In genomic region chr3:160945346-160945745, GRCh38 we compare ENCODE assay signal across 17 cellular contexts.
DNase-seq lines count a peak whose midpoint lies in the region; ATAC-seq, FAIRE-seq and TF ChIP-seq lines count a peak whose summit lies in the region.
"Had no signal": no experiment of that assay in that cellular context is flagged by ENCODE, and none has a peak within 500 bp of the region (broad histone marks: within the 10 kb centered on the region; RNA-seq: fewer than 3 reads in every experiment).

No MANE protein-coding gene starts in this region.

- no peak overlapping the region for H2BK12ac ChIP-seq in trophoblast cell (ENCODE audit: low read length)

- no peak for TF ChIP-seq POLR2A in HepG2 (IDR thresholded peaks at IDR 0.05; ENCODE audit: insufficient read depth in 1 of 2, low read depth in 2 of 2, low read length in 2 of 2)
- no peak for TF ChIP-seq POLR2A in H54 (IDR thresholded peaks at IDR 0.05; ENCODE audit: low read depth, low read length)

- no peak overlapping the region for H4K8ac ChIP-seq in trophoblast cell (ENCODE audit: low read depth, low read length)

- H2BK120ac ChIP-seq in trophoblast cell (ENCODE audit: insufficient read depth, low read length, poor library complexity), result no peak overlapping the region

- H3K79me1 ChIP-seq in trophoblast cell (ENCODE audit: low read length), result no peaks in the 10 kb centered on the region

- H2AK5ac ChIP-seq in trophoblast cell (ENCODE audit: low read length), result no peak overlapping the region

- H3K27ac ChIP-seq in liver (ENCODE audit: low read depth in 1 of 2, low read length in 2 of 2), result no peak overlapping the region
- H3K27ac ChIP-seq in HepG2 (ENCODE audit: extremely low read length, insufficient read depth, low read length), result no peak overlapping the region
- no peak overlapping the region for H3K27ac ChIP-seq in trophoblast cell (ENCODE audit: low read depth, low read length)
- H3K27ac ChIP-seq in left ventricle myocardium inferior (replicated peaks), result no peak overlapping the region
- H3K27ac ChIP-seq: 22Rv1; BLaER1 treated with 17β-estradiol and CSF1 and Interleukin-3, amounts not matched to agents 10 nM and 100 nM had no signal

- no peaks in the 10 kb centered on the region for H4K20me1 ChIP-seq in HepG2 (ENCODE audit: insufficient read depth, low read length)
- H4K20me1 ChIP-seq: BLaER1 treated with 17β-estradiol and CSF1 and Interleukin-3, amounts not matched to agents 10 nM and 100 nM had no signal

- H3K18ac ChIP-seq in trophoblast cell (ENCODE audit: low read length), result no peak overlapping the region

- H2AFZ ChIP-seq in HepG2 (ENCODE audit: low read length) (no peak overlapping the region), trophoblast cell (ENCODE audit: insufficient read depth, low read length, poor library complexity) (no peak overlapping the region)
- H2AFZ ChIP-seq: GM23338 had no signal

- H3K9ac ChIP-seq in liver (ENCODE audit: low read depth in 1 of 2, low read length in 2 of 2), result no peak overlapping the region
- no peak overlapping the region for H3K9ac ChIP-seq in HepG2 (ENCODE audit: insufficient read depth, low read depth, low read length)
- no peak overlapping the region for H3K9ac ChIP-seq in trophoblast cell (ENCODE audit: low read length)
- H3K9ac ChIP-seq: BLaER1 treated with 17β-estradiol and CSF1 and Interleukin-3, amounts not matched to agents 10 nM and 100 nM had no signal

- no peak overlapping the region for H3K4ac ChIP-seq in trophoblast cell (ENCODE audit: low read depth, low read length)

- H3K4me1 ChIP-seq in liver (ENCODE audit: control insufficient read depth in 4 of 4, insufficient read depth in 4 of 4, low read length in 3 of 4) (peaks cover 1 to 11% (median 8%) of the 10 kb centered on the region in 4 donors), HepG2 (ENCODE audit: insufficient read depth, low read length) (no peaks in the 10 kb centered on the region; the same call in 1 of the 2 replicates), trophoblast cell (ENCODE audit: control insufficient read depth in 1 of 2, insufficient read depth in 2 of 2, low read length in 2 of 2) (peaks cover 0 to 4% of the 10 kb centered on the region in 2 experiments), left ventricle myocardium inferior (peaks cover 16% of the 10 kb centered on the region)
- H3K4me1 ChIP-seq: BE2C, HAP-1 had no signal

- H3K27me3 ChIP-seq in liver (ENCODE audit: control insufficient read depth in 4 of 4, insufficient read depth in 4 of 4, low read length in 3 of 4) (no peaks in the 10 kb centered on the region), HepG2 (ENCODE audit: control insufficient read depth in 1 of 2, insufficient read depth in 2 of 2, low read length in 2 of 2) (no peaks in the 10 kb centered on the region), trophoblast cell (ENCODE audit: insufficient read depth, low read length) (no peaks in the 10 kb centered on the region), left ventricle myocardium inferior (ENCODE audit: low read depth) (no peaks in the 10 kb centered on the region)
- H3K27me3 ChIP-seq: BE2C; BLaER1 treated with 17β-estradiol and CSF1 and Interleukin-3, amounts not matched to agents 10 nM and 100 nM had no signal

- TF ChIP-seq CTCF in liver (IDR thresholded peaks at IDR 0.05; ENCODE audit: low read depth, low read length, missing input control) (no peak), HepG2 (CRISPR knock-in tag; IDR thresholded peaks at IDR 0.05) (no peak), left ventricle myocardium inferior (IDR thresholded peaks at IDR 0.05; ENCODE audit: borderline replicate concordance) (no peak)

- no peak for DNase-seq in HepG2 (ENCODE audit: low spot score)
- DNase-seq in left kidney (ENCODE audit: low read depth, low spot score), result peak; percentile 15
- peak; percentile 17 for DNase-seq in mucosa of gallbladder (ENCODE audit: low spot score)
- DNase-seq in trophoblast cell, result no peak
- no peak for DNase-seq in left ventricle myocardium inferior
- no peak for DNase-seq in H54 (ENCODE audit: insufficient read length, low spot score)
- DNase-seq: BE2C; CD4-positive, alpha-beta T cell; CD8-positive, alpha-beta memory T cell; DMS153; DND-41 had no signal

- CTCF ChIA-PET in HepG2 (lab: Yijun Ruan, JAX; ENCODE audit: low intra/inter-chr PET ratio, low total read pairs), result no interaction called here

- TF ChIP-seq RAD21 in liver (IDR thresholded peaks at IDR 0.05) (no peak), HepG2 (CRISPR knock-in tag; IDR thresholded peaks at IDR 0.05) (no peak)

- WGBS in liver, result 42% methylated on average over 2 of the region's 2 CpGs
- 25% methylated on average over 2 of the region's 2 CpGs for whole genome bisulfite sequencing in HepG2 (ENCODE audit: low lambda C conversion rate)
- WGBS in trophoblast cell (ENCODE audit: extremely low coverage, insufficient coverage, insufficient read length), result no CpG with 5 or more reads among the region's 2 CpGs

- FAIRE-seq in HepG2 (lab: Jason Lieb, UNC) (no peak), H54 (lab: Jason Lieb, UNC) (no peak)
- FAIRE-seq: GM12892 had no signal

- no peak for ATAC-seq in HepG2
- ATAC-seq: GM23338 had no signal

- intact Hi-C loops in HepG2 (cut with micrococcal nuclease; ENCODE audit: unreplicated experiment) (no loop called here), left ventricle myocardium inferior (cut with micrococcal nuclease) (no loop called here)

- POLR2A ChIA-PET in HepG2 (lab: Yijun Ruan, JAX), result no interaction called here

- no peak overlapping the region for H4K91ac ChIP-seq in trophoblast cell (ENCODE audit: low read depth, low read length)

- no peaks in the 10 kb centered on the region for H3K79me2 ChIP-seq in HepG2 (ENCODE audit: insufficient read depth, low read length)
- no peaks in the 10 kb centered on the region for H3K79me2 ChIP-seq in trophoblast cell (ENCODE audit: control insufficient read depth, insufficient read depth, low read length, poor library complexity)

- H4K12ac ChIP-seq in trophoblast cell (ENCODE audit: low read depth, low read length), result no peak overlapping the region

- no TSS peak for BruUV-seq in HepG2 (replicated peaks; lab: Mats Ljungman, UMichigan)

- no peak for TF ChIP-seq EP300 in HepG2 (IDR thresholded peaks at IDR 0.05; ENCODE audit: low read depth in 2 of 2, low read length in 2 of 2)
- no peak for TF ChIP-seq EP300 in HepG2 (CRISPR knock-in tag; IDR thresholded peaks at IDR 0.05; ENCODE audit: borderline replicate concordance)

- H3K4me3 ChIP-seq in liver (ENCODE audit: low read depth in 1 of 3, low read length in 3 of 3) (no peak overlapping the region), HepG2 (replicated peaks in 1 of 3; ENCODE audit: insufficient read depth in 1 of 3, low read depth in 2 of 3, low read length in 3 of 3) (no peak overlapping the region), trophoblast cell (ENCODE audit: low read depth, low read length) (no peak overlapping the region), left ventricle myocardium inferior (no peak overlapping the region)
- H3K4me3 ChIP-seq: BLaER1 treated with 17β-estradiol and CSF1 and Interleukin-3, amounts not matched to agents 10 nM and 100 nM; GM23338; HAP-1 had no signal

- H3K4me2 ChIP-seq in HepG2 (ENCODE audit: low read depth, low read length), result no peak overlapping the region
- H3K4me2 ChIP-seq in trophoblast cell (ENCODE audit: low read length), result no peak overlapping the region
- H3K4me2 ChIP-seq: BLaER1 treated with 17β-estradiol and CSF1 and Interleukin-3, amounts not matched to agents 10 nM and 100 nM; GM23338 had no signal

- no peak overlapping the region for H3K23ac ChIP-seq in trophoblast cell (ENCODE audit: low read length)

- in situ Hi-C loops in HepG2 (cut with HindIII; ENCODE audit: extremely low pct_ligation_motif_present, low pct_unique_long_range_greater_than_20kb), result no loop called here

- no peak overlapping the region for H3K14ac ChIP-seq in trophoblast cell (ENCODE audit: low read length)

- no peaks in the 10 kb centered on the region for H3K9me3 ChIP-seq in liver (ENCODE audit: control insufficient read depth in 4 of 4, low read length in 3 of 4)
- H3K9me3 ChIP-seq in HepG2 (ENCODE audit: low read length), result no peaks in the 10 kb centered on the region
- H3K9me3 ChIP-seq in trophoblast cell (ENCODE audit: insufficient read depth, low read depth, low read length), result peaks cover 2% of the 10 kb centered on the region
- H3K9me3 ChIP-seq in left ventricle myocardium inferior (replicated peaks), result no peaks in the 10 kb centered on the region
- H3K9me3 ChIP-seq: BE2C, HAP-1 had no signal

- no peak overlapping the region for H2BK5ac ChIP-seq in trophoblast cell (ENCODE audit: low read depth, low read length, poor library complexity)

- no peaks in the 10 kb centered on the region for H3K36me3 ChIP-seq in liver (ENCODE audit: control insufficient read depth in 4 of 4, insufficient read depth in 3 of 4, low read depth in 1 of 4, low read length in 3 of 4)
- H3K36me3 ChIP-seq in HepG2 (replicated peaks in 1 of 2; ENCODE audit: control insufficient read depth in 1 of 2, insufficient read depth in 2 of 2, low read length in 2 of 2), result no peaks in the 10 kb centered on the region
- H3K36me3 ChIP-seq in trophoblast cell (ENCODE audit: control insufficient read depth in 1 of 2, insufficient read depth in 2 of 2, low read length in 2 of 2), result peaks cover 0 to 2% of the 10 kb centered on the region in 2 experiments
- H3K36me3 ChIP-seq in left ventricle myocardium inferior, result no peaks in the 10 kb centered on the region
- H3K36me3 ChIP-seq: BE2C, HAP-1 had no signal

TF ChIP-seq in HepG2, 621 proteins besides CTCF, POLR2A, EP300 and RAD21:
- TF ChIP-seq DZIP1 (CRISPR knock-in tag; IDR thresholded peaks at IDR 0.05) (no peak), ARNTL (CRISPR knock-in tag; IDR thresholded peaks at IDR 0.05) (no peak), TOPORS (CRISPR knock-in tag; IDR thresholded peaks at IDR 0.05) (no peak), ZKSCAN1 (IDR thresholded peaks at IDR 0.05; ENCODE audit: low read length) (no peak)
TF ChIP-seq in HepG2: peak in this region for 0.

Comparison
In these comparisons a context has a peak if more than half of its experiments do, and no peak if none do; other contexts are left out.
1. DNase-seq: peak in left kidney (single experiment) and mucosa of gallbladder (single experiment); none in HepG2 (single experiment), trophoblast cell (0 of 2), left ventricle myocardium inferior (single experiment) and H54 (single experiment).